Comparison of ENCODE assay signal across 15 cellular contexts in the genomic region with DNA sequence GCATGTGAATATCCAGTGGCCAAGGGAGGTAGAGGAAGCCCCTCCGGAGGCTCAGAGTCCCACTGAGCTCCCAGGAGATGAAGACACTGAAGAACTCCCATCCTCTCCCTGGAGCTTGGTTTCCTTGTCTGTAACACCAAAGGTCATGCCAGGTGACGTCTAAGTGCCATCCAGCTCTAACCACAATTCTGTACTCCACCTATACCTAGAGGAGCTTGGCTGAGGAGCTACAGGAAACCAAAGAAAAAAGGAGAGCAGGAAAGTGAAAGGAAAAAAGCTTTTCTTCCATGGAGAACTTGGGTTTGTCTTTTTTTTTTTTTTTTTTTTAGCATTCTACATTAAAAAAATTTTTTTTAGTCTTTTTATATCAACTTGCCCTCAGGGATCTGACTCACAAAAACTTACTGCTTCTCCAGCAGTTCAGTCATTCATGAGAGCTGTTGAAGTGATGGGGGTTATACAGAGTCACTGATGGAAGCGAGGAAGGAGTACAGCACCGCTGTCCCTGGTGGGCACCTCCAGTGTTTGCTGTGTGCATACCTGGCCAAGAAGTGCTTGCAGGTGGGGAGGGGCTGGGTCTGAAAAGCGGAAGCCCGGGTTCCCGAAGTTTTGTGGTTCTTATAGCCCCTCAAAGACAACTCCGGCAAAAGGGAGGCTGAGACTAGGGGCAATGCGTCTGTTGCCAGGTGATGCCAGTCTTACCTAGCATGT. TPM values are rescaled to one million over a fixed set of nuclear protein-coding genes. Genes with fewer than 3 reads are reported as not detected.
DNase-seq lines count a peak whose midpoint lies in the region; ATAC-seq, FAIRE-seq and TF ChIP-seq lines count a peak whose summit lies in the region.
"Had no signal": no experiment of that assay in that cellular context is flagged by ENCODE, and none has a peak within 500 bp of the region (broad histone marks: within the 10 kb centered on the region; RNA-seq: fewer than 3 reads in every experiment).

No MANE protein-coding gene starts in this region.

- DNase-seq in HCT116 (ENCODE audit: low read depth, low spot score) (no peak), caudate nucleus (lab: John Stamatoyannopoulos, UW) (peak in 1 of 61 donors; percentile 42), keratinocyte (ENCODE audit: low read depth, low spot score) (no peak), suprapubic skin (ENCODE audit: low spot score in 2 of 2) (no peak), glomerular visceral epithelial cell (ENCODE audit: extremely low spot score) (no peak), amygdala (lab: John Stamatoyannopoulos, UW) (no peak), KG1 (lab: John Stamatoyannopoulos, UW) (no peak)
- DNase-seq: activated CD4-positive, CD25-positive, alpha-beta regulatory T cell; activated T-cell treated with anti-CD3 and anti-CD28 coated beads, Interleukin-2, amount 50 U/mL, for 1 hour; CD4-positive, CD25-positive, alpha-beta regulatory T cell; SK-N-SH had no signal

- no TSS peak for BruUV-seq in HCT116 (replicated peaks; lab: Mats Ljungman, UMichigan)

- H3K27me3 ChIP-seq in HCT116 (ENCODE audit: insufficient read depth, low read length) (no peaks in the 10 kb centered on the region), keratinocyte (ENCODE audit: control insufficient read depth, extremely low read depth, insufficient read depth, low read length) (no peaks in the 10 kb centered on the region), suprapubic skin (no peaks in the 10 kb centered on the region)

- TF ChIP-seq EP300 in suprapubic skin (IDR thresholded peaks at IDR 0.05), result no peak

- intact Hi-C loops in HCT116 (cut with micrococcal nuclease), result no loop called here

- no peaks in the 10 kb centered on the region for H3K9me1 ChIP-seq in keratinocyte (ENCODE audit: control insufficient read depth, extremely low read depth, insufficient read depth, low read length)

- H3K36me3 ChIP-seq in HCT116 (ENCODE audit: control insufficient read depth in 1 of 2, insufficient read depth in 2 of 2, low read length in 2 of 2), result no peaks in the 10 kb centered on the region
- H3K36me3 ChIP-seq in keratinocyte (ENCODE audit: control insufficient read depth in 2 of 2, extremely low read depth in 1 of 2, insufficient read depth in 2 of 2, low read length in 2 of 2), result no peaks in the 10 kb centered on the region
- H3K36me3 ChIP-seq in suprapubic skin, result no peaks in the 10 kb centered on the region

- TF ChIP-seq POLR2A in HCT116 (IDR thresholded peaks at IDR 0.05; ENCODE audit: borderline replicate concordance, extremely low read depth, insufficient read depth, insufficient read length) (no peak), suprapubic skin (IDR thresholded peaks at IDR 0.05) (no peak)

- H3K27ac ChIP-seq in HCT116 (ENCODE audit: low read depth, low read length), result no peak overlapping the region
- H3K27ac ChIP-seq in caudate nucleus (ENCODE audit: low read depth, low read length), result peak overlapping the region; percentile 48
- no peak overlapping the region for H3K27ac ChIP-seq in keratinocyte (ENCODE audit: control insufficient read depth, insufficient read depth, low read length)
- H3K27ac ChIP-seq in suprapubic skin, result peak overlapping the region; percentile 75

- CTCF ChIA-PET in HCT116 (lab: Charles Lee), result no interaction called here

- POLR2A ChIA-PET in HCT116 (lab: Charles Lee), result no interaction called here

- H3K79me2 ChIP-seq in HCT116 (ENCODE audit: insufficient read depth, low read length) (no peaks in the 10 kb centered on the region), keratinocyte (ENCODE audit: control insufficient read depth, insufficient read depth, low read length) (no peaks in the 10 kb centered on the region)

- no peaks in the 10 kb centered on the region for H3K9me3 ChIP-seq in HCT116 (ENCODE audit: control insufficient read depth in 1 of 2, insufficient read depth in 1 of 2, low read depth in 1 of 2, low read length in 2 of 2)
- H3K9me3 ChIP-seq in keratinocyte (ENCODE audit: control insufficient read depth, low read depth, low read length), result no peaks in the 10 kb centered on the region
- H3K9me3 ChIP-seq in suprapubic skin, result no peaks in the 10 kb centered on the region
- H3K9me3 ChIP-seq: SK-N-SH had no signal

- H3K4me3 ChIP-seq in HCT116 (replicated peaks in 1 of 2; ENCODE audit: low read depth in 1 of 2, low read length in 2 of 2) (no peak overlapping the region), keratinocyte (ENCODE audit: control insufficient read depth in 2 of 3, extremely low read depth in 1 of 3, insufficient read depth in 2 of 3, low read depth in 1 of 3, low read length in 3 of 3) (no peak overlapping the region), suprapubic skin (no peak overlapping the region)

- H3K4me2 ChIP-seq in HCT116 (ENCODE audit: low read length) (no peak overlapping the region), keratinocyte (ENCODE audit: control insufficient read depth, extremely low read depth, insufficient read depth, low read depth, low read length) (no peak overlapping the region)
- H3K4me2 ChIP-seq: SK-N-SH had no signal

- RAD21 ChIA-PET in HCT116 (lab: Charles Lee; ENCODE audit: low non-redundant PET in 1 of 2, low total read pairs in 2 of 2, uncharacterized antibody in 2 of 2, unreplicated experiment in 2 of 2), result interaction anchor here in 1 of 2 experiments (0.7 kb wide), 1 partner anchor 61 kb away, joined by 3 read pairs; no protein-coding TSS in a partner anchor

- ATAC-seq in HCT116, result peak; percentile 54; the same call in 1 of the 2 replicates
- ATAC-seq in GM18519 (IDR thresholded peaks at IDR 0.05; ENCODE audit: low FRiP score, unreplicated experiment), result no peak
- ATAC-seq: natural killer cell treated with Interleukin-12 subunit alpha and Interleukin-12 subunit beta and Interleukin-15 and Interleukin-18, amount 100 ng/mL, for 72 hours had no signal

- H3K9me2 ChIP-seq in HCT116 (ENCODE audit: insufficient read depth), result no peaks in the 10 kb centered on the region
- H3K9me2 ChIP-seq: SK-N-SH had no signal

- dilution Hi-C loops in keratinocyte (cut with MboI; ENCODE audit: extremely low pct_ligation_motif_present, low sequenced_read_pairs), result loop anchor here (25.0 kb wide), 1 partner anchor 295 kb away; no protein-coding TSS in a partner anchor

- TF ChIP-seq CTCF in HCT116 (IDR thresholded peaks at IDR 0.05 in 2 of 3, conservative IDR thresholded peaks at IDR 0.05 in 1 of 3; ENCODE audit: borderline replicate concordance in 1 of 3, insufficient read depth in 1 of 3, low read depth in 2 of 3, low read length in 2 of 3), result no peak
- TF ChIP-seq CTCF in keratinocyte (optimal IDR thresholded peaks at IDR 0.05 in 1 of 3, IDR thresholded peaks at IDR 0.05 in 1 of 3, conservative IDR thresholded peaks at IDR 0.05 in 1 of 3; ENCODE audit: extremely low read depth in 1 of 3, insufficient read depth in 2 of 3, low read length in 3 of 3), result no peak
- TF ChIP-seq CTCF in suprapubic skin (IDR thresholded peaks at IDR 0.05), result no peak

- no peak for TF ChIP-seq RAD21 in HCT116 (IDR thresholded peaks at IDR 0.05; ENCODE audit: low read depth)

- H3K4me1 ChIP-seq in HCT116 (ENCODE audit: control insufficient read depth in 1 of 2, insufficient read depth in 2 of 2, low read length in 2 of 2) (no peaks in the 10 kb centered on the region), keratinocyte (ENCODE audit: control insufficient read depth, extremely low read depth, insufficient read depth, low read length) (peaks cover 10% of the 10 kb centered on the region), suprapubic skin (peaks cover 29% of the 10 kb centered on the region)

- FAIRE-seq in keratinocyte (lab: Jason Lieb, UNC), result peak; percentile 23
- FAIRE-seq: endothelial cell of umbilical vein, islet of Langerhans had no signal

- 66% methylated on average over 9 of the region's 9 CpGs for WGBS in suprapubic skin

- H2AFZ ChIP-seq in HCT116 (ENCODE audit: low read depth, low read length, poor library complexity, severe bottlenecking) (no peak overlapping the region), keratinocyte (ENCODE audit: control insufficient read depth, low read length) (no peak overlapping the region)

- H4K20me1 ChIP-seq in HCT116 (ENCODE audit: insufficient read depth) (no peaks in the 10 kb centered on the region), keratinocyte (ENCODE audit: control insufficient read depth, extremely low read depth, insufficient read depth, low read length) (no peaks in the 10 kb centered on the region)

- H3K9ac ChIP-seq in HCT116 (ENCODE audit: low read length), result no peak overlapping the region
- no peak overlapping the region for H3K9ac ChIP-seq in keratinocyte (ENCODE audit: control insufficient read depth, extremely low read depth, insufficient read depth, low read length)
- H3K9ac ChIP-seq: SK-N-SH had no signal

TF ChIP-seq in HCT116, 20 proteins besides CTCF, POLR2A, EP300 and RAD21:
- TF ChIP-seq ATF3 (IDR thresholded peaks at IDR 0.05), result no peak
- TF ChIP-seq ELF1 (IDR thresholded peaks at IDR 0.05; ENCODE audit: borderline replicate concordance, low read depth), result no peak
- TF ChIP-seq POLR2AphosphoS5 (IDR thresholded peaks at IDR 0.05; ENCODE audit: low read depth, low read length), result no peak
- TF ChIP-seq YY1 (IDR thresholded peaks at IDR 0.05; ENCODE audit: extremely low read depth, insufficient replicate concordance, low read depth, low read length), result no peak

RNA-seq across cellular contexts. Expression of gene MINDY4, which starts 46.0 kb away (rescaled TPM):
- total RNA-seq in HCT116 (2021; ENCODE audit: unreplicated experiment), result 6.1 TPM
- 3.6 and 3.8 TPM in 2 replicates for polyA plus RNA-seq in HCT116 (2012)
- 1.5 to 1.8 TPM (median 1.7 TPM) in 3 replicates for polyA plus RNA-seq in keratinocyte
- 0.26 TPM for polyA plus RNA-seq in keratinocyte (2011; ENCODE audit: low read depth)
- 1.3 and 1.4 TPM in 2 replicates for polyA plus RNA-seq in keratinocyte (2011; cell fraction: cytosol; rRNA removed)
- polyA plus RNA-seq in keratinocyte (2011; cell fraction: nucleus; rRNA removed), result 3.1 and 3.5 TPM in 2 replicates
- polyA plus RNA-seq in keratinocyte (2012; ENCODE audit: low replicate concordance), result 0.63 and 2.7 TPM in 2 replicates
- polyA minus RNA-seq in keratinocyte, result 1.5 to 3.9 TPM (median 3.5 TPM) in 3 replicates
- polyA minus RNA-seq in keratinocyte (2011; cell fraction: cytosol; rRNA and poly(A)+ RNA removed), result 1.2 TPM
- polyA minus RNA-seq in keratinocyte (2011; cell fraction: nucleus; rRNA and poly(A)+ RNA removed), result 3.0 and 3.8 TPM in 2 replicates
- 10 to 100 TPM in 1 of 4 donors, 1 to 10 TPM in 3; 4.6 to 10.5 (median 6.1) TPM for total RNA-seq in suprapubic skin

Comparison
In these comparisons a context has a peak if more than half of its experiments do, and no peak if none do; other contexts are left out.
1. H3K27ac ChIP-seq: peak in caudate nucleus (single experiment) and suprapubic skin (single experiment); none in HCT116 (single experiment) and keratinocyte (single experiment).